ENCODE assay signal across 1 cellular context in the genomic region with DNA sequence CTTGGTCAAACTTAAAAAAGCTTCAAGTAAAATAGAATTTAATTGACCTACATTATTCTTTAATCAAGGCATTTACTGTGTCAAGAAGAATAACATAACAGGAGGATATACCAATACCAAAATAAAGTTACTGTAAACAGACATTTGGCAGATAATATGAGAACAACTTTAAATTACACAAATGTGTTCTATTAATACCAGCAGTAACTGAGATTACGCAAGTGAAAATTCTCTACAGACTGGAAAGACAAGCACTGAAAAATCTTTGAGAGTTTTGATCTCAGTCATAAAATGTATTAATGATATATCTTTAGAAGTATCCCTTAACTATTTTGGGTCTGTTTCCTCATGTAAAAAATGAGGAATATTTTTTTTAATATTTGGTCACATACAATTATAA.
TF ChIP-seq lines count a peak whose summit lies in the region.

No MANE protein-coding gene starts in this region.

TF ChIP-seq in H1, 55 proteins besides CTCF, POLR2A, EP300 and RAD21 (continued from another document):
- TF ChIP-seq SAP30 (IDR thresholded peaks at IDR 0.05; ENCODE audit: insufficient read depth, insufficient replicate concordance, low read length) = no peak
